Comparison of ENCODE assay signal across 1 cellular context in the genomic region with DNA sequence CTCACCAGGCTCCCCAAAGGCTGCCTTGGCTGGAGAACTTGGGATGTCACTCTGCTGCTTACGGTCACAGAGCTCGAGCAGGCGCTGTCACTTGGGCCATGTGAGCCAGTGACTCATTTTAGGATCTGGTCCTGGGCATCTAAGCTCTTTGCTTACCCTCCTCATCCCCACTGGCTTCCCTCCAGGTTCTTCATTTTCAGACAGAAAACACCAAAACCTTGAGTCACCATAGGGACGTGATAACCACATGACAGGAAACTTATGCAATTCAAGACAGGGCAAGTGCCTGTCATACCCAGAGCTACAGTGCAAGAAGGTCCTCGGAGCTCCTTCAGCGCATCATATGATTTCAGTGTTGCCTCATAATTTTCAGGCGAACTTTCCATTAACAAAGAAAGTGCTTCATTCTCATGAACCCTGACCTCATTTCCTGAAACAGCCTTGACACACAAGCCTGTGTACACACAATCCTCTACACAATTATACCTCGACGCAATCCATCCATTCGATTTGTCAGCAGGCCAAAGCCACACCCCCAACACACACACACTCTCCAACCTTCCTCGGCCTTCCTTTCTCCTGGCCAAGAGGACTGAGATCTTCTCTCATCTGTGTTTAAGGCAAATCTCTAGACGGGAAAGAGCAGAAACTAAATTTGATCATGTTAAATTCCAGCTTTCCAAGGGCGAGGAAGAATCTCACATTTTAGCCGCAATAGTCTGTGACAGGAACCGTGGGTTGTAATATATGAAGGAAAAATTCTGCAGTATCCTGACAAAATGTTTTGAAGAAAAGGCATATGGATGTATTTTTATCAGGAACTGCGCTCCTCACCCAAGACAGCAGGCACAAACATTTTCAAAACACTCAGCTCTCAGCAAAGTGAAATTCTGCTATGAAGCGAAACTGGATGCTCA.
TF ChIP-seq lines count a peak whose summit lies in the region.

No MANE protein-coding gene starts in this region.

TF ChIP-seq in A549, 52 proteins besides CTCF, POLR2A, EP300 and RAD21 (continued from another document):
- TF ChIP-seq, protein P1, sequence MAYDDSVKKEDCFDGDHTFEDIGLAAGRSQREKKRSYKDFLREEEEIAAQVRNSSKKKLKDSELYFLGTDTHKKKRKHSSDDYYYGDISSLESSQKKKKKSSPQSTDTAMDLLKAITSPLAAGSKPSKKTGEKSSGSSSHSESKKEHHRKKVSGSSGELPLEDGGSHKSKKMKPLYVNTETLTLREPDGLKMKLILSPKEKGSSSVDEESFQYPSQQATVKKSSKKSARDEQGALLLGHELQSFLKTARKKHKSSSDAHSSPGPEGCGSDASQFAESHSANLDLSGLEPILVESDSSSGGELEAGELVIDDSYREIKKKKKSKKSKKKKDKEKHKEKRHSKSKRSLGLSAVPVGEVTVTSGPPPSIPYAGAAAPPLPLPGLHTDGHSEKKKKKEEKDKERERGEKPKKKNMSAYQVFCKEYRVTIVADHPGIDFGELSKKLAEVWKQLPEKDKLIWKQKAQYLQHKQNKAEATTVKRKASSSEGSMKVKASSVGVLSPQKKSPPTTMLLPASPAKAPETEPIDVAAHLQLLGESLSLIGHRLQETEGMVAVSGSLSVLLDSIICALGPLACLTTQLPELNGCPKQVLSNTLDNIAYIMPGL (CRISPR knock-in tag; IDR thresholded peaks at IDR 0.05; ENCODE audit: borderline replicate concordance): no peak
- TF ChIP-seq, protein P2, sequence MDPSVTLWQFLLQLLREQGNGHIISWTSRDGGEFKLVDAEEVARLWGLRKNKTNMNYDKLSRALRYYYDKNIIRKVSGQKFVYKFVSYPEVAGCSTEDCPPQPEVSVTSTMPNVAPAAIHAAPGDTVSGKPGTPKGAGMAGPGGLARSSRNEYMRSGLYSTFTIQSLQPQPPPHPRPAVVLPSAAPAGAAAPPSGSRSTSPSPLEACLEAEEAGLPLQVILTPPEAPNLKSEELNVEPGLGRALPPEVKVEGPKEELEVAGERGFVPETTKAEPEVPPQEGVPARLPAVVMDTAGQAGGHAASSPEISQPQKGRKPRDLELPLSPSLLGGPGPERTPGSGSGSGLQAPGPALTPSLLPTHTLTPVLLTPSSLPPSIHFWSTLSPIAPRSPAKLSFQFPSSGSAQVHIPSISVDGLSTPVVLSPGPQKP (IDR thresholded peaks at IDR 0.05; ENCODE audit: low read depth, low read length): no peak
- TF ChIP-seq ESRRA (IDR thresholded peaks at IDR 0.05; ENCODE audit: borderline replicate concordance, low read length): no peak
- TF ChIP-seq, protein P3, sequence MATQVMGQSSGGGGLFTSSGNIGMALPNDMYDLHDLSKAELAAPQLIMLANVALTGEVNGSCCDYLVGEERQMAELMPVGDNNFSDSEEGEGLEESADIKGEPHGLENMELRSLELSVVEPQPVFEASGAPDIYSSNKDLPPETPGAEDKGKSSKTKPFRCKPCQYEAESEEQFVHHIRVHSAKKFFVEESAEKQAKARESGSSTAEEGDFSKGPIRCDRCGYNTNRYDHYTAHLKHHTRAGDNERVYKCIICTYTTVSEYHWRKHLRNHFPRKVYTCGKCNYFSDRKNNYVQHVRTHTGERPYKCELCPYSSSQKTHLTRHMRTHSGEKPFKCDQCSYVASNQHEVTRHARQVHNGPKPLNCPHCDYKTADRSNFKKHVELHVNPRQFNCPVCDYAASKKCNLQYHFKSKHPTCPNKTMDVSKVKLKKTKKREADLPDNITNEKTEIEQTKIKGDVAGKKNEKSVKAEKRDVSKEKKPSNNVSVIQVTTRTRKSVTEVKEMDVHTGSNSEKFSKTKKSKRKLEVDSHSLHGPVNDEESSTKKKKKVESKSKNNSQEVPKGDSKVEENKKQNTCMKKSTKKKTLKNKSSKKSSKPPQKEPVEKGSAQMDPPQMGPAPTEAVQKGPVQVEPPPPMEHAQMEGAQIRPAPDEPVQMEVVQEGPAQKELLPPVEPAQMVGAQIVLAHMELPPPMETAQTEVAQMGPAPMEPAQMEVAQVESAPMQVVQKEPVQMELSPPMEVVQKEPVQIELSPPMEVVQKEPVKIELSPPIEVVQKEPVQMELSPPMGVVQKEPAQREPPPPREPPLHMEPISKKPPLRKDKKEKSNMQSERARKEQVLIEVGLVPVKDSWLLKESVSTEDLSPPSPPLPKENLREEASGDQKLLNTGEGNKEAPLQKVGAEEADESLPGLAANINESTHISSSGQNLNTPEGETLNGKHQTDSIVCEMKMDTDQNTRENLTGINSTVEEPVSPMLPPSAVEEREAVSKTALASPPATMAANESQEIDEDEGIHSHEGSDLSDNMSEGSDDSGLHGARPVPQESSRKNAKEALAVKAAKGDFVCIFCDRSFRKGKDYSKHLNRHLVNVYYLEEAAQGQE (IDR thresholded peaks at IDR 0.05): no peak
- no peak for TF ChIP-seq NR3C1 (IDR thresholded peaks at IDR 0.05)
- TF ChIP-seq HOXB5 (CRISPR knock-in tag; IDR thresholded peaks at IDR 0.05): no peak
- TF ChIP-seq, protein P4, sequence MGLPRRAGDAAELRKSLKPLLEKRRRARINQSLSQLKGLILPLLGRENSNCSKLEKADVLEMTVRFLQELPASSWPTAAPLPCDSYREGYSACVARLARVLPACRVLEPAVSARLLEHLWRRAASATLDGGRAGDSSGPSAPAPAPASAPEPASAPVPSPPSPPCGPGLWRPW (IDR thresholded peaks at IDR 0.05): peak; percentile 75
- peak; percentile 53; the same call in 1 of the 2 replicates for TF ChIP-seq GATA3 (IDR thresholded peaks at IDR 0.05; ENCODE audit: borderline replicate concordance)
- no peak for TF ChIP-seq RFX5 (IDR thresholded peaks at IDR 0.05)
- TF ChIP-seq TFCP2L1 (CRISPR knock-in tag; IDR thresholded peaks at IDR 0.05): no peak
- TF ChIP-seq, protein P5, sequence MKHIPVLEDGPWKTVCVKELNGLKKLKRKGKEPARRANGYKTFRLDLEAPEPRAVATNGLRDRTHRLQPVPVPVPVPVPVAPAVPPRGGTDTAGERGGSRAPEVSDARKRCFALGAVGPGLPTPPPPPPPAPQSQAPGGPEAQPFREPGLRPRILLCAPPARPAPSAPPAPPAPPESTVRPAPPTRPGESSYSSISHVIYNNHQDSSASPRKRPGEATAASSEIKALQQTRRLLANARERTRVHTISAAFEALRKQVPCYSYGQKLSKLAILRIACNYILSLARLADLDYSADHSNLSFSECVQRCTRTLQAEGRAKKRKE (CRISPR knock-in tag; IDR thresholded peaks at IDR 0.05; ENCODE audit: low read depth): no peak
- no peak for TF ChIP-seq RARB (CRISPR knock-in tag; IDR thresholded peaks at IDR 0.05)
- TF ChIP-seq CBX2 (IDR thresholded peaks at IDR 0.05; ENCODE audit: borderline replicate concordance, low read depth): no peak
- no peak for TF ChIP-seq SREBF2 (IDR thresholded peaks at IDR 0.05)
- TF ChIP-seq NFE2L2 (conservative IDR thresholded peaks at IDR 0.05; ENCODE audit: low read length): no peak
- TF ChIP-seq, protein P6, sequence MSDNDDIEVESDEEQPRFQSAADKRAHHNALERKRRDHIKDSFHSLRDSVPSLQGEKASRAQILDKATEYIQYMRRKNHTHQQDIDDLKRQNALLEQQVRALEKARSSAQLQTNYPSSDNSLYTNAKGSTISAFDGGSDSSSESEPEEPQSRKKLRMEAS (IDR thresholded peaks at IDR 0.05): peak; percentile 65
- no peak for TF ChIP-seq EHF (CRISPR knock-in tag; IDR thresholded peaks at IDR 0.05)
- no peak for TF ChIP-seq BHLHE40 (IDR thresholded peaks at IDR 0.05; ENCODE audit: low read depth, low read length)
- TF ChIP-seq ZNF302 (CRISPR knock-in tag; IDR thresholded peaks at IDR 0.05): no peak
- TF ChIP-seq FOXS1 (CRISPR knock-in tag; IDR thresholded peaks at IDR 0.05): no peak
- TF ChIP-seq, protein P7, sequence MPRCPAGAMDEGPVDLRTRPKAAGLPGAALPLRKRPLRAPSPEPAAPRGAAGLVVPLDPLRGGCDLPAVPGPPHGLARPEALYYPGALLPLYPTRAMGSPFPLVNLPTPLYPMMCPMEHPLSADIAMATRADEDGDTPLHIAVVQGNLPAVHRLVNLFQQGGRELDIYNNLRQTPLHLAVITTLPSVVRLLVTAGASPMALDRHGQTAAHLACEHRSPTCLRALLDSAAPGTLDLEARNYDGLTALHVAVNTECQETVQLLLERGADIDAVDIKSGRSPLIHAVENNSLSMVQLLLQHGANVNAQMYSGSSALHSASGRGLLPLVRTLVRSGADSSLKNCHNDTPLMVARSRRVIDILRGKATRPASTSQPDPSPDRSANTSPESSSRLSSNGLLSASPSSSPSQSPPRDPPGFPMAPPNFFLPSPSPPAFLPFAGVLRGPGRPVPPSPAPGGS (IDR thresholded peaks at IDR 0.05): peak; percentile 78; the same call in 1 of the 3 replicates
- TF ChIP-seq JUN (IDR thresholded peaks at IDR 0.05): peak; percentile 46 to 82; a peak in 3 of 5 replicates
- no peak for TF ChIP-seq SMC3 (IDR thresholded peaks at IDR 0.05)
- no peak for TF ChIP-seq PHF8 (IDR thresholded peaks at IDR 0.05; ENCODE audit: borderline replicate concordance, low read depth)
- peak; percentile 93 for TF ChIP-seq JUNB (IDR thresholded peaks at IDR 0.05)
- no peak for TF ChIP-seq CHD4 (IDR thresholded peaks at IDR 0.05; ENCODE audit: borderline replicate concordance)
- no peak for TF ChIP-seq HDAC2 (IDR thresholded peaks at IDR 0.05)
- no peak for TF ChIP-seq MYC (IDR thresholded peaks at IDR 0.05; ENCODE audit: borderline replicate concordance, low read length)
- TF ChIP-seq POLR2AphosphoS2 (conservative IDR thresholded peaks at IDR 0.05; ENCODE audit: low read length): no peak
- TF ChIP-seq HOXA7 (CRISPR knock-in tag; IDR thresholded peaks at IDR 0.05): no peak
- TF ChIP-seq ZSCAN20 (CRISPR knock-in tag; IDR thresholded peaks at IDR 0.05): no peak
- peak; percentile 85 for TF ChIP-seq FOSL2 (IDR thresholded peaks at IDR 0.05)
- TF ChIP-seq FOSL2 (CRISPR knock-in tag; IDR thresholded peaks at IDR 0.05): peak; percentile 86
